In genomic region chr5:52693279-52693678, GRCh38 we compare ENCODE assay signal across 9 cellular contexts.
DNase-seq lines count a peak whose midpoint lies in the region; ATAC-seq and TF ChIP-seq lines count a peak whose summit lies in the region.
"Had no signal": no experiment of that assay in that cellular context is flagged by ENCODE, and none has a peak within 500 bp of the region (broad histone marks: within the 10 kb centered on the region; RNA-seq: fewer than 3 reads in every experiment).

No MANE protein-coding gene starts in this region.

- H3K27ac Mint-ChIP-seq in activated CD4-positive, alpha-beta T cell treated with anti-CD3 and anti-CD28 coated beads, Interleukin-2, amount 10 ng/mL, durations not matched to agents 7 days and 5 days, result no peak overlapping the region

- H3K27me3 ChIP-seq in smooth muscle cell (ENCODE audit: low read depth), result no peaks in the 10 kb centered on the region
- H3K27me3 ChIP-seq: BLaER1 had no signal

- no peak overlapping the region for H3K4me2 ChIP-seq in smooth muscle cell
- H3K4me2 ChIP-seq: BLaER1 had no signal

- no peak overlapping the region for H2AFZ ChIP-seq in smooth muscle cell (ENCODE audit: low read depth)

- no peaks in the 10 kb centered on the region for H3K36me3 Mint-ChIP-seq in activated CD4-positive, alpha-beta T cell treated with anti-CD3 and anti-CD28 coated beads, Interleukin-2, amount 10 ng/mL, durations not matched to agents 7 days and 5 days (ENCODE audit: low read depth)

- H3K9ac ChIP-seq in smooth muscle cell (ENCODE audit: low read depth), result no peak overlapping the region
- H3K9ac ChIP-seq: BLaER1 had no signal

- ATAC-seq in HG02938 (IDR thresholded peaks at IDR 0.05; ENCODE audit: unreplicated experiment) (peak; percentile 66), Right ventricle myocardium inferior (no peak)

- H3K27me3 Mint-ChIP-seq in activated CD4-positive, alpha-beta T cell treated with anti-CD3 and anti-CD28 coated beads, Interleukin-2, amount 10 ng/mL, durations not matched to agents 7 days and 5 days, result peaks cover 14% of the 10 kb centered on the region

- no peak overlapping the region for H3K4me3 ChIP-seq in smooth muscle cell
- H3K4me3 ChIP-seq: BLaER1 had no signal

- H3K9me3 ChIP-seq in smooth muscle cell (replicated peaks; ENCODE audit: low read depth), result no peaks in the 10 kb centered on the region
- H3K9me3 ChIP-seq: BLaER1 had no signal

- POLR2A ChIA-PET in activated CD4-positive, alpha-beta T cell treated with anti-CD3 and anti-CD28 coated beads, Interleukin-2, amount 10 ng/mL, durations not matched to agents 7 days and 5 days (lab: Charles Lee), result no interaction called here

- no peaks in the 10 kb centered on the region for H3K36me3 ChIP-seq in smooth muscle cell (ENCODE audit: low read depth)
- H3K36me3 ChIP-seq: BLaER1 had no signal

- DNase-seq in NCI-H146 (lab: John Stamatoyannopoulos, UW) (peak; percentile 6), NCI-H146 treated with DMSO at 0.1 percent for 48 hours (lab: John Stamatoyannopoulos, UW; ENCODE audit: unreplicated experiment) (no peak), Right ventricle myocardium inferior (ENCODE audit: missing footprints) (peak; percentile 63), smooth muscle cell (lab: John Stamatoyannopoulos, UW; ENCODE audit: unreplicated experiment) (no peak), amniotic stem cell (lab: John Stamatoyannopoulos, UW) (no peak), NCI-H510A treated with DMSO at 0.1 percent for 48 hours (lab: John Stamatoyannopoulos, UW) (no peak)
- DNase-seq in activated CD4-positive, alpha-beta T cell treated with anti-CD3 and anti-CD28 coated beads, Interleukin-2, amount 10 ng/mL, durations not matched to agents 7 days and 5 days, result peak; percentile 24

- H3K4me1 Mint-ChIP-seq in activated CD4-positive, alpha-beta T cell treated with anti-CD3 and anti-CD28 coated beads, Interleukin-2, amount 10 ng/mL, durations not matched to agents 7 days and 5 days, result no peaks in the 10 kb centered on the region

- H4K20me1 ChIP-seq in smooth muscle cell (ENCODE audit: low read depth), result no peaks in the 10 kb centered on the region
- H4K20me1 ChIP-seq: BLaER1 had no signal

- H3K9me3 Mint-ChIP-seq in activated CD4-positive, alpha-beta T cell treated with anti-CD3 and anti-CD28 coated beads, Interleukin-2, amount 10 ng/mL, durations not matched to agents 7 days and 5 days, result no peaks in the 10 kb centered on the region

- no peaks in the 10 kb centered on the region for H3F3A ChIP-seq in smooth muscle cell (ENCODE audit: low read depth)

- CTCF ChIA-PET in activated CD4-positive, alpha-beta T cell treated with anti-CD3 and anti-CD28 coated beads, Interleukin-2, amount 10 ng/mL, durations not matched to agents 7 days and 5 days (lab: Charles Lee), result interaction anchor here (1.2 to 1.9 kb wide), 2 partner anchors 14 to 106 kb away, joined by 4 to 6 read pairs; no protein-coding TSS in a partner anchor

- intact Hi-C loops in Right ventricle myocardium inferior (cut with DNase I), result loop anchor here (5.0 kb wide), 3 partner anchors 79 to 224 kb away; partner anchors contain the start of genes ITGA1 and PELO

- H3K79me2 ChIP-seq in smooth muscle cell (ENCODE audit: low read depth), result no peaks in the 10 kb centered on the region

- H3K4me3 Mint-ChIP-seq in activated CD4-positive, alpha-beta T cell treated with anti-CD3 and anti-CD28 coated beads, Interleukin-2, amount 10 ng/mL, durations not matched to agents 7 days and 5 days, result no peak overlapping the region

- peak; percentile 50 for TF ChIP-seq CTCF in smooth muscle cell (IDR thresholded peaks at IDR 0.05; ENCODE audit: borderline replicate concordance, insufficient read depth, poor library complexity, severe bottlenecking)

- peak overlapping the region; percentile 83 for H3K27ac ChIP-seq in smooth muscle cell (ENCODE audit: low read depth)
- H3K27ac ChIP-seq: BLaER1 had no signal

- H3K4me1 ChIP-seq in smooth muscle cell (ENCODE audit: low read depth), result peaks cover 18% of the 10 kb centered on the region
- H3K4me1 ChIP-seq: BLaER1 had no signal

Comparison
In these comparisons a context has a peak if more than half of its experiments do, and no peak if none do; other contexts are left out.
1. DNase-seq: peak in NCI-H146 (single experiment), activated CD4-positive, alpha-beta T cell treated with anti-CD3 and anti-CD28 coated beads, Interleukin-2, amount 10 ng/mL, durations not matched to agents 7 days and 5 days (single experiment) and Right ventricle myocardium inferior (single experiment); none in NCI-H146 treated with DMSO at 0.1 percent for 48 hours (single experiment), smooth muscle cell (single experiment), amniotic stem cell (single experiment) and NCI-H510A treated with DMSO at 0.1 percent for 48 hours (single experiment).